ENCODE assay signal across 7 cellular contexts in the genomic region with DNA sequence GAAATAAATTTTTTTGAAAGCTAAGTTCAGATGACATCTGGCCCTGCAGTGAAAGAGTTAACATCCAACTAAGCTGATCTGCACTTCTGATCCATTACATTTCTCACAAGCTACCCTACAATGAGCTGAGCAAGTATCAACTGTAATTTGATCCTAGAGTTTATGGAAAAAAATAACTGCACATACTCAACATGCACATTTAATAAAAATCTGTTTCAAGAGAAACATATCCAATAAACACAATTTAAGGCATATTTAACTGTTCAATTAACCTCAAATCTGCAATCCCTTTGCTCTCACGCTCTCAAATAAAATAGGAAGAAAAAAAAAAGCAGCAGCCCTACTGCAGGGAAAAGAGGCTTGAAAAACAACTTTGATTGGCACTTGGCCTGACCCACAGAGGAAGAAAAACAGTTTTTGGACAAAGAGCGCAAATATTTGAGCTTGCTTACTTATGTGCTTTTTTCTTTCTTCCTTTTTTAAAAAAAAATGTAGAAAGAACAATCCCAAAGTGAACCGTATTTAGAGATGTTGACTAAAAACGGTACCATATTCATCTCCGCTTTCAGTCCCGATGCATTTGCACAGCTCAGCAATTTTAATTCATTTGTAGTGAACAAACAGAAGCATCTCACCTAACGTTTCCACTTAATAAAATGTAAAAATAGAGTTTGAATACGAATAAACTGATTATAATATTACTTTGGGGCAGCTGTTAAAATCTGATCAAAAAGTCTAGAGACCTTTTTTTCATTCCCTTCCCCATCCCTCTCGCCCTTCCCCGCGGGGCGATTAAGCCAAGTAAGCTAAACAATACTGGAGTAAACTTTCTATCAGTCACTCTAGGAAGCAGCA. TPM values are rescaled to one million over a fixed set of nuclear protein-coding genes. Genes with fewer than 3 reads are reported as not detected.
DNase-seq lines count a peak whose midpoint lies in the region; ATAC-seq, FAIRE-seq and TF ChIP-seq lines count a peak whose summit lies in the region.

No MANE protein-coding gene starts in this region.

- 3 to 5% methylated on average over 11 to 12 of the region's 12 CpGs for WGBS in transverse colon (ENCODE audit: low coverage in 1 of 2), 2 donors

- H3K4me3 ChIP-seq in bronchial epithelial cell (ENCODE audit: low read depth, low read length), result peak overlapping the region; percentile 89
- H3K4me3 ChIP-seq in transverse colon, result peak overlapping the region in 3 of 4 donors; percentile 72 to 98 (median 96)

- in situ Hi-C loops in transverse colon (cut with MboI; ENCODE audit: low pct_ligation_motif_present in 1 of 4, low pct_unique_long_range_greater_than_20kb in 1 of 4, low sequenced_read_pairs in 3 of 4), result loop anchor here in 1 of 4 donors (10.0 kb wide), 1 partner anchor 475 kb away; no protein-coding TSS in a partner anchor

- peaks cover 24% of the 10 kb centered on the region for H3K4me1 Mint-ChIP-seq in memory B cell

- H3K27me3 ChIP-seq in bronchial epithelial cell (ENCODE audit: control insufficient read depth, insufficient read depth, low read length), result no peaks in the 10 kb centered on the region
- no peaks in the 10 kb centered on the region for H3K27me3 ChIP-seq in transverse colon

- peaks cover 6 to 51% (median 9%) of the 10 kb centered on the region in 4 donors for H3K4me1 ChIP-seq in transverse colon

- peak overlapping the region; percentile 89 for H3K27ac Mint-ChIP-seq in memory B cell

- peak overlapping the region in 3 of 4 donors; percentile 89 to 95 (median 90) for H3K27ac ChIP-seq in transverse colon

- H3K4me3 Mint-ChIP-seq in memory B cell, result no peak overlapping the region

- H3K27me3 Mint-ChIP-seq in memory B cell, result no peaks in the 10 kb centered on the region

- no peaks in the 10 kb centered on the region for H3K9me3 ChIP-seq in transverse colon

- H3K36me3 ChIP-seq in bronchial epithelial cell (ENCODE audit: control insufficient read depth, insufficient read depth, low read length) (no peaks in the 10 kb centered on the region), transverse colon (no peaks in the 10 kb centered on the region)

- peak; percentile 72 for FAIRE-seq in GM12892 (lab: Jason Lieb, UNC)
- no peak for FAIRE-seq in bronchial epithelial cell (lab: Jason Lieb, UNC)

- H3K36me3 Mint-ChIP-seq in memory B cell, result peaks cover 5% of the 10 kb centered on the region

- H3K9me3 Mint-ChIP-seq in memory B cell, result no peaks in the 10 kb centered on the region

- TF ChIP-seq CTCF in bronchial epithelial cell (IDR thresholded peaks at IDR 0.05; ENCODE audit: insufficient read depth, low read length, severe bottlenecking), result no peak
- TF ChIP-seq CTCF in transverse colon (IDR thresholded peaks at IDR 0.05), result no peak

- intact Hi-C loops in transverse colon (cut with DNase I; ENCODE audit: low total_unique reads), result loop anchor here (10.0 kb wide), 1 partner anchor 105 kb away; no protein-coding TSS in a partner anchor

- DNase-seq in GM12892 (ENCODE audit: insufficient read length), result no peak
- peak; percentile 50 to 73 for DNase-seq in NCI-H526 (lab: John Stamatoyannopoulos, UW)
- DNase-seq in bronchial epithelial cell (ENCODE audit: low read depth), result peak; percentile 48
- no peak for DNase-seq in memory B cell (ENCODE audit: low spot score in 2 of 2)
- DNase-seq in transverse colon, result no peak
- no peak for DNase-seq in SKM-1 (lab: John Stamatoyannopoulos, UW; ENCODE audit: unreplicated experiment)
- no peak for DNase-seq in activated gamma-delta T cell treated with Interleukin-2 at 50 U/mL for 16 hours

- no peak for ATAC-seq in memory B cell (ENCODE audit: low read depth)

- TF ChIP-seq EP300 in transverse colon (IDR thresholded peaks at IDR 0.05; ENCODE audit: low read depth), result no peak

- TF ChIP-seq POLR2A in GM12892 (IDR thresholded peaks at IDR 0.05; ENCODE audit: low read depth, low read length) (no peak), transverse colon (IDR thresholded peaks at IDR 0.05) (no peak)

RNA-seq across cellular contexts. Expression of gene SESN3, which starts 1.6 kb away (rescaled TPM):
- 2.6 TPM for polyA plus RNA-seq in GM12892 (2012; ENCODE audit: missing spikeins)
- total RNA-seq in bronchial epithelial cell (12.4 and 25.0 TPM in 2 replicates), transverse colon (10 to 100 TPM in 3 of 4 donors, 1 to 10 TPM in 1; 3.4 to 16.8 (median 11.0) TPM)

Comparison
In these comparisons a context has a peak if more than half of its experiments do, and no peak if none do; other contexts are left out.
1. DNase-seq: peak in NCI-H526 (2 of 2) and bronchial epithelial cell (single experiment); none in GM12892 (single experiment), memory B cell (0 of 2), transverse colon (single experiment), SKM-1 (single experiment) and activated gamma-delta T cell treated with Interleukin-2 at 50 U/mL for 16 hours (single experiment).